ENCODE assay signal across 10 cellular contexts in the genomic region with DNA sequence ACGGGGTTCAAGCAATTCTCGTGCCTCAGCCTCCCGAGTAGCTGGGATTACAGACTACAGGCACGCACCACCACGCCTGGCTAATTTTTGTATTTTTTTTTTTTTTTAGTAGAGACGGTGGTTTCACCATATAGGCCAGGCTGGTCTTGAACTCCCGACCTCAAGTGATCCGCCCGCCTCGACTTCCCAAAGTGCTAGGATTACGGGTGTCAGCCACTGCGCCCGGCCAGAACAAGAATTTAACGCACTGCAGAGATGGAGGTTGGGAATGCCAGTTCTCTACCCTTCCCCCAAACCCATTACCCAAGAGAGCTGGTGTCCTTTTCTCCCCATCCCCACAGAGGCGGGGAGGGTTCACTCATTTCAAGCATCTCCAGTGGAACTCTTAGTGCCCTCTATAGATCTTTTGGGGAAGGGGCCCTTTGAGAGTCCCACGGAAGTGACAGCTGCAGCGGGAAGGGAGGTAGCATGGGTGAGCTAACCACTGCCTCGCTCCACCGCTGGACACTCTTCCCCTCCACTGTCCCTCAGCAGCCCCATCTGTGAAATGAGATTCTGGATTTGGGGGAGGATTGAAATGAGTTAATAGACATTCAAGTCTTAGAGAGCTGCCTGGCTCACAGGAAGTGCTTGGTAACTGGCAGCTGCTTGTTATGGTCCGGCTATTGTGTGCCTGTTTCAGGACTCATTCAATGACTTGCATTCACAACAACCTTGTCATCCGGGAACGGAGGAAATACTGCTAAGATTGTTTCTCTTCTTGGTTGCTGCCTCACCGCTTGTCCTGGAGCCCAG. TPM values are rescaled to one million over a fixed set of nuclear protein-coding genes. Genes with fewer than 3 reads are reported as not detected.
DNase-seq lines count a peak whose midpoint lies in the region; ATAC-seq and TF ChIP-seq lines count a peak whose summit lies in the region.
"Had no signal": no experiment of that assay in that cellular context is flagged by ENCODE, and none has a peak within 500 bp of the region (broad histone marks: within the 10 kb centered on the region; RNA-seq: fewer than 3 reads in every experiment).

No MANE protein-coding gene starts in this region.

- peaks cover 5% of the 10 kb centered on the region for H3K27me3 Mint-ChIP-seq in activated naive CD4-positive, alpha-beta T cell treated with anti-CD3 and anti-CD28 coated beads, Interleukin-2, amount 10 ng/mL, durations not matched to agents 7 days and 5 days
- H3K27me3 Mint-ChIP-seq in HFFc6 (ENCODE audit: insufficient read depth) = no peaks in the 10 kb centered on the region; the same call in 1 of the 2 replicates

- H3K4me3 Mint-ChIP-seq in activated naive CD4-positive, alpha-beta T cell treated with anti-CD3 and anti-CD28 coated beads, Interleukin-2, amount 10 ng/mL, durations not matched to agents 7 days and 5 days = peak overlapping the region; percentile 65
- H3K4me3 Mint-ChIP-seq in HFFc6 = no peak overlapping the region

- DNase-seq in activated naive CD4-positive, alpha-beta T cell treated with anti-CD3 and anti-CD28 coated beads, Interleukin-2, amount 10 ng/mL, durations not matched to agents 7 days and 5 days = peak; percentile 52
- DNase-seq in activated naive CD4-positive, alpha-beta T cell treated with Interleukin-2 at 50 U/mL for 16 hours = no peak
- DNase-seq in kidney tubule cell (ENCODE audit: low spot score) (peak; percentile 73), substantia nigra (lab: John Stamatoyannopoulos, UW) (peak in 5 of 49 donors; percentile 13 to 72 (median 42)), HFFc6 (no peak)
- DNase-seq: central memory CD4-positive, alpha-beta T cell; ovary had no signal

- peaks cover 6% of the 10 kb centered on the region for H3K9me3 Mint-ChIP-seq in activated naive CD4-positive, alpha-beta T cell treated with anti-CD3 and anti-CD28 coated beads, Interleukin-2, amount 10 ng/mL, durations not matched to agents 7 days and 5 days
- no peaks in the 10 kb centered on the region for H3K9me3 Mint-ChIP-seq in HFFc6

- TF ChIP-seq CTCF in VCaP (conservative IDR thresholded peaks at IDR 0.05) (no peak), HFFc6 (IDR thresholded peaks at IDR 0.05) (no peak)

- H3K4me1 Mint-ChIP-seq in activated naive CD4-positive, alpha-beta T cell treated with anti-CD3 and anti-CD28 coated beads, Interleukin-2, amount 10 ng/mL, durations not matched to agents 7 days and 5 days = peaks cover 51% of the 10 kb centered on the region
- H3K4me1 Mint-ChIP-seq in HFFc6 (ENCODE audit: low read depth) = peaks cover 27% of the 10 kb centered on the region

- peaks cover 27% of the 10 kb centered on the region for H3K36me3 Mint-ChIP-seq in activated naive CD4-positive, alpha-beta T cell treated with anti-CD3 and anti-CD28 coated beads, Interleukin-2, amount 10 ng/mL, durations not matched to agents 7 days and 5 days
- no peaks in the 10 kb centered on the region for H3K36me3 Mint-ChIP-seq in HFFc6 (ENCODE audit: low read depth)

- H3K27ac ChIP-seq in VCaP (peak overlapping the region; percentile 97), substantia nigra (ENCODE audit: low read depth, low read length, poor library complexity, severe bottlenecking) (peak overlapping the region; percentile 55)
- H3K27ac ChIP-seq: ovary had no signal

- peak overlapping the region; percentile 98 for H3K27ac Mint-ChIP-seq in activated naive CD4-positive, alpha-beta T cell treated with anti-CD3 and anti-CD28 coated beads, Interleukin-2, amount 10 ng/mL, durations not matched to agents 7 days and 5 days
- H3K27ac Mint-ChIP-seq in HFFc6 = no peak overlapping the region

- no peak for ATAC-seq in HG03342 (IDR thresholded peaks at IDR 0.05; ENCODE audit: unreplicated experiment)
- no peak for ATAC-seq in HG03045 (IDR thresholded peaks at IDR 0.05; ENCODE audit: unreplicated experiment)

- CTCF ChIA-PET in activated naive CD4-positive, alpha-beta T cell treated with anti-CD3 and anti-CD28 coated beads, Interleukin-2, amount 10 ng/mL, durations not matched to agents 7 days and 5 days (lab: Charles Lee) = interaction anchor here (0.5 to 4.1 kb wide), 6 partner anchors 10 to 454 kb away, joined by 3 to 39 read pairs (median 3); no protein-coding TSS in a partner anchor

RNA-seq across cellular contexts. Expression of gene UBALD2, which starts 3.5 kb away (rescaled TPM):
- total RNA-seq in HFFc6 (2021; fragmentation: NEBNext Ultra II Directional; extraction: Animal tissue kit (Norgen Biotek cat#: 25700)) = 10 to 100 TPM; 24.5 to 35.7 (median 30.5) TPM

RNA-seq across cellular contexts. Expression of gene RNF157, which starts 21.3 kb away (rescaled TPM):
- total RNA-seq in HFFc6 (2021; fragmentation: NEBNext Ultra II Directional; extraction: Animal tissue kit (Norgen Biotek cat#: 25700)) = under 1 TPM in 3 of 6 experiments, not detected in 3; 0.11 to 0.19 (median 0.18) TPM

RNA-seq across cellular contexts. Expression of gene QRICH2, which starts 46.5 kb away (rescaled TPM):
- 1 to 10 TPM; 1.2 to 2.3 (median 1.4) TPM for total RNA-seq in HFFc6 (2021; fragmentation: NEBNext Ultra II Directional; extraction: Animal tissue kit (Norgen Biotek cat#: 25700))

Comparison
In these comparisons a context has a peak if more than half of its experiments do, and no peak if none do; other contexts are left out.
1. DNase-seq: peak in activated naive CD4-positive, alpha-beta T cell treated with anti-CD3 and anti-CD28 coated beads, Interleukin-2, amount 10 ng/mL, durations not matched to agents 7 days and 5 days (single experiment) and kidney tubule cell (single experiment); none in activated naive CD4-positive, alpha-beta T cell treated with Interleukin-2 at 50 U/mL for 16 hours (single experiment) and HFFc6 (single experiment).